24 cellular contexts compared by ENCODE assay signal in genomic region chr18:22817844-22818243, GRCh38.
DNase-seq lines count a peak whose midpoint lies in the region; ATAC-seq, FAIRE-seq and TF ChIP-seq lines count a peak whose summit lies in the region.
"Had no signal": no experiment of that assay in that cellular context is flagged by ENCODE, and none has a peak within 500 bp of the region (broad histone marks: within the 10 kb centered on the region; RNA-seq: fewer than 3 reads in every experiment).

No MANE protein-coding gene starts in this region.

- no peak overlapping the region for H2BK20ac ChIP-seq in IMR-90 (ENCODE audit: low read depth, low read length)

- H3K27me3 ChIP-seq in ACC112 (ENCODE audit: insufficient read depth, low read length) (no peaks in the 10 kb centered on the region), IMR-90 (ENCODE audit: control insufficient read depth, insufficient read depth, low read length) (no peaks in the 10 kb centered on the region), GM12878 (replicated peaks in 1 of 2; ENCODE audit: control insufficient read depth in 2 of 2, insufficient read depth in 2 of 2, low read length in 1 of 2) (no peaks in the 10 kb centered on the region), foreskin keratinocyte (no peaks in the 10 kb centered on the region)
- H3K27me3 ChIP-seq: Peyer's patch, SJCRH30, testis had no signal

- H4K5ac ChIP-seq in IMR-90 (ENCODE audit: low read depth, low read length), result no peak overlapping the region

- TF ChIP-seq POLR2A in IMR-90 (IDR thresholded peaks at IDR 0.05; ENCODE audit: low read depth, low read length) (no peak), GM12878 (IDR thresholded peaks at IDR 0.05; ENCODE audit: low read depth, low read length) (no peak)

- H3K23ac ChIP-seq in IMR-90 (ENCODE audit: low read depth, low read length), result no peak overlapping the region

- TF ChIP-seq CTCF in IMR-90 (conservative IDR thresholded peaks at IDR 0.05; ENCODE audit: low read depth, low read length) (no peak), GM12878 (IDR thresholded peaks at IDR 0.05 in 2 of 3, conservative IDR thresholded peaks at IDR 0.05 in 1 of 3; ENCODE audit: control insufficient read depth in 2 of 3, extremely low read depth in 1 of 3, insufficient read depth in 1 of 3, low read depth in 3 of 3, low read length in 3 of 3) (no peak), foreskin keratinocyte (conservative IDR thresholded peaks at IDR 0.05) (no peak), GM20000 (IDR thresholded peaks at IDR 0.05; ENCODE audit: extremely low read depth, missing control alignments) (no peak)

- H3K56ac ChIP-seq in IMR-90 (ENCODE audit: extremely low read depth, insufficient read depth, low read length), result no peak overlapping the region

- H2BK15ac ChIP-seq in IMR-90 (ENCODE audit: low read depth, low read length), result no peak overlapping the region

- no peak overlapping the region for H3K14ac ChIP-seq in IMR-90 (replicated peaks; ENCODE audit: low read depth, low read length)

- no peak overlapping the region for H2AK9ac ChIP-seq in IMR-90 (replicated peaks; ENCODE audit: low read depth, low read length, poor library complexity)

- no peaks in the 10 kb centered on the region for H3K9me1 ChIP-seq in IMR-90 (ENCODE audit: insufficient read depth, low read length)

- H3K36me3 ChIP-seq in ACC112 (ENCODE audit: insufficient read depth, low read length) (no peaks in the 10 kb centered on the region), IMR-90 (ENCODE audit: control insufficient read depth, insufficient read depth, low read length) (no peaks in the 10 kb centered on the region), GM12878 (ENCODE audit: control insufficient read depth in 2 of 2, insufficient read depth in 2 of 2, low read length in 1 of 2) (no peaks in the 10 kb centered on the region)
- H3K36me3 ChIP-seq: Peyer's patch, SJCRH30 had no signal

- FAIRE-seq in GM12878 (lab: Jason Lieb, UNC), result peak; percentile 57
- FAIRE-seq: G401.6, GM18507 had no signal

- H3K9ac ChIP-seq in IMR-90 (ENCODE audit: low read depth, low read length) (no peak overlapping the region), GM12878 (ENCODE audit: control insufficient read depth, insufficient read depth, low read length) (no peak overlapping the region)
- H3K9ac ChIP-seq: parathyroid adenoma had no signal

- H2AFZ ChIP-seq in ACC112 (ENCODE audit: low read length, unreplicated experiment) (peak overlapping the region; percentile 62), IMR-90 (replicated peaks; ENCODE audit: low read length, poor library complexity) (no peak overlapping the region), GM12878 (ENCODE audit: control insufficient read depth, low read depth, low read length) (no peak overlapping the region)
- H2AFZ ChIP-seq: parathyroid adenoma had no signal

- H3K79me2 ChIP-seq in ACC112 (ENCODE audit: control insufficient read depth, insufficient read depth, low read length, unreplicated experiment), result no peaks in the 10 kb centered on the region
- H3K79me2 ChIP-seq in GM12878 (ENCODE audit: control insufficient read depth, insufficient read depth, low read length), result no peaks in the 10 kb centered on the region
- H3K79me2 ChIP-seq: parathyroid adenoma had no signal

- SMC1A ChIA-PET in GM12878 (lab: Charles Lee; ENCODE audit: uncharacterized antibody, unreplicated experiment), result interaction anchor here (0.6 to 2.5 kb wide), 15 partner anchors 10 to 687 kb away, joined by 3 to 10 read pairs (median 3); no protein-coding TSS in a partner anchor

- in situ Hi-C loops in IMR-90 (cut with MboI; ENCODE audit: low sequenced_read_pairs), result loop anchor here (5.0 to 10.0 kb wide), 2 partner anchors 164 to 597 kb away; no protein-coding TSS in a partner anchor
- in situ Hi-C loops in GM12878 (cut with MboI), result loop anchor here (10.0 kb wide), 1 partner anchor 597 kb away; no protein-coding TSS in a partner anchor

- POLR2A ChIA-PET in IMR-90 (lab: Charles Lee; ENCODE audit: unreplicated experiment) (no interaction called here), GM12878 (lab: Charles Lee) (no interaction called here)

- ATAC-seq in IMR-90 (ENCODE audit: low read depth) (no peak), GM12878 (peak; percentile 42; the same call in 2 of the 3 replicates), foreskin keratinocyte (peak; percentile 41), HG03521 (IDR thresholded peaks at IDR 0.05; ENCODE audit: unreplicated experiment) (no peak)
- ATAC-seq: effector memory CD8-positive, alpha-beta T cell; natural killer cell treated with Interleukin-12 subunit alpha and Interleukin-12 subunit beta and Interleukin-15 and Interleukin-18, amount 100 ng/mL, for 72 hours; stimulated activated naive B cell treated with anti-CD40 and anti-IgM and Interleukin-4, amounts not matched to agents 10 μg/mL and 1 μg/mL and 100 μg/mL, for 72 hours had no signal

- peak; percentile 52 for DNase-seq in IMR-90
- DNase-seq in GM12878 (ENCODE audit: low read depth, low spot score), result no peak
- DNase-seq in foreskin keratinocyte, result no peak
- no peak for DNase-seq in activated CD4-positive, alpha-beta T cell treated with anti-CD3 and anti-CD28 coated beads, Interleukin-2, amount 50 U/mL, for 48 hours
- no peak for DNase-seq in GM20000 (ENCODE audit: low spot score)
- DNase-seq in NCI-H2227 (lab: John Stamatoyannopoulos, UW; ENCODE audit: unreplicated experiment), result no peak
- DNase-seq: activated CD4-positive, alpha-beta T cell treated with anti-CD3 and anti-CD28 coated beads, Interleukin-2, amount 10 ng/mL, durations not matched to agents 7 days and 5 days; anterior cingulate cortex; effector memory CD8-positive, alpha-beta T cell; H7; head of caudate nucleus; NCI-H2227 treated with DMSO at 0.1 percent for 48 hours; NK-92 treated with Interleukin-12 subunit alpha and Interleukin-12 subunit beta, amount 100 ng/mL, for 24 hours; Peyer's patch; SJCRH30; stimulated activated CD4-positive, alpha-beta T cell treated with anti-CD3 and anti-CD28 coated beads, Interleukin-1b, Interleukin-23, amount 100 ng/mL, for 48 hours; stimulated activated naive B cell treated with anti-CD40 and anti-IgM and Interleukin-4, amounts not matched to agents 10 μg/mL and 1 μg/mL and 100 μg/mL, for 72 hours; testis had no signal

- RAD21 ChIA-PET in GM12878 (lab: Charles Lee; ENCODE audit: unreplicated experiment), result interaction anchor here (0.7 to 7.5 kb wide), 8 partner anchors 8 to 203 kb away, joined by 3 to 38 read pairs (median 3); no protein-coding TSS in a partner anchor

- no peak overlapping the region for H4K8ac ChIP-seq in IMR-90 (ENCODE audit: low read depth in 2 of 2, low read length in 2 of 2)

- no peaks in the 10 kb centered on the region for H3K9me3 ChIP-seq in IMR-90 (ENCODE audit: control insufficient read depth, insufficient read depth, low read length)
- no peaks in the 10 kb centered on the region; the same call in 2 of the 3 replicates for H3K9me3 ChIP-seq in GM12878 (replicated peaks; ENCODE audit: control insufficient read depth, insufficient read depth, low read length)
- H3K9me3 ChIP-seq: Peyer's patch, SJCRH30, testis had no signal

- H2AK5ac ChIP-seq in IMR-90 (ENCODE audit: low read depth, low read length), result no peak overlapping the region

- H3K4me1 ChIP-seq in ACC112 (ENCODE audit: control insufficient read depth, insufficient read depth, low read length, unreplicated experiment) (peaks cover 39% of the 10 kb centered on the region), IMR-90 (ENCODE audit: control insufficient read depth, insufficient read depth, low read length) (no peaks in the 10 kb centered on the region), GM12878 (ENCODE audit: control insufficient read depth, insufficient read depth, low read length) (no peaks in the 10 kb centered on the region), foreskin keratinocyte (peaks cover 33% of the 10 kb centered on the region)
- H3K4me1 ChIP-seq: parathyroid adenoma, SJCRH30, testis had no signal

- H3K79me1 ChIP-seq in IMR-90 (ENCODE audit: low read depth in 1 of 2, low read length in 2 of 2), result no peaks in the 10 kb centered on the region

- CTCF ChIA-PET in IMR-90 (lab: Yijun Ruan, JAX), result interaction anchor here (1.3 kb wide), 1 partner anchor 29 kb away, joined by 3 read pairs; no protein-coding TSS in a partner anchor
- CTCF ChIA-PET in GM12878 (lab: Yijun Ruan, JAX), result interaction anchor here (0.7 to 7.3 kb wide), 7 partner anchors 16 to 541 kb away, joined by 3 to 83 read pairs (median 6); no protein-coding TSS in a partner anchor

- H3K27ac ChIP-seq in ACC112 (ENCODE audit: low read depth, low read length) (no peak overlapping the region), IMR-90 (ENCODE audit: insufficient read depth, low read length) (no peak overlapping the region), GM12878 (ENCODE audit: control insufficient read depth, insufficient read depth) (no peak overlapping the region), foreskin keratinocyte (no peak overlapping the region)
- H3K27ac ChIP-seq: parathyroid adenoma, SJCRH30, testis had no signal

- BruUV-seq in IMR-90 (replicated peaks; lab: Mats Ljungman, UMichigan) (no TSS peak), GM12878 (replicated peaks; lab: Mats Ljungman, UMichigan) (no TSS peak)

- no peak overlapping the region for H2BK5ac ChIP-seq in IMR-90 (ENCODE audit: low read depth, low read length, poor library complexity, severe bottlenecking)

- no peak overlapping the region for H2BK120ac ChIP-seq in IMR-90 (ENCODE audit: low read depth, low read length)

- dilution Hi-C loops in IMR-90 (cut with HindIII; ENCODE audit: low sequenced_read_pairs, unreplicated experiment), result no loop called here

- no peak overlapping the region for H3K4ac ChIP-seq in IMR-90 (ENCODE audit: low read depth, low read length)

- H3K4me3 ChIP-seq in ACC112 (ENCODE audit: low read depth, low read length), result no peak overlapping the region
- H3K4me3 ChIP-seq in IMR-90 (ENCODE audit: insufficient read depth, low read depth, low read length), result no peak overlapping the region
- H3K4me3 ChIP-seq in GM12878, result no peak overlapping the region
- H3K4me3 ChIP-seq: Peyer's patch, SJCRH30, testis had no signal

- H4K20me1 ChIP-seq in IMR-90 (ENCODE audit: insufficient read depth, low read length) (no peaks in the 10 kb centered on the region), GM12878 (ENCODE audit: control insufficient read depth, insufficient read depth) (no peaks in the 10 kb centered on the region)

- no CpG with 5 or more reads among the region's 1 CpG for WGBS in IMR-90 (ENCODE audit: extremely low coverage in 2 of 2, insufficient read length in 1 of 2), 2 experiments
- 0% methylated on average over 1 of the region's 1 CpG for WGBS in GM12878 (ENCODE audit: insufficient coverage, insufficient replicate concordance, low lambda C conversion rate, missing lambda C conversion rate)

- no peak overlapping the region for H3K4me2 ChIP-seq in IMR-90 (ENCODE audit: low read depth, low read length)
- H3K4me2 ChIP-seq in GM12878 (ENCODE audit: control insufficient read depth, insufficient read depth), result no peak overlapping the region

- H4K91ac ChIP-seq in IMR-90 (ENCODE audit: insufficient read depth, low read depth, low read length), result no peak overlapping the region

- TF ChIP-seq RAD21 in IMR-90 (IDR thresholded peaks at IDR 0.05; ENCODE audit: low read length), result no peak
- no peak for TF ChIP-seq RAD21 in GM12878 (IDR thresholded peaks at IDR 0.05; ENCODE audit: insufficient read depth, low read depth, low read length)

- intact Hi-C loops in IMR-90 (cut with micrococcal nuclease), result loop anchor here (10.0 kb wide), 1 partner anchor 597 kb away; no protein-coding TSS in a partner anchor
- intact Hi-C loops in GM12878 (cut with micrococcal nuclease; ENCODE audit: unreplicated experiment), result no loop called here

- TF ChIP-seq EP300 in GM12878 (IDR thresholded peaks at IDR 0.05; ENCODE audit: borderline replicate concordance in 1 of 2, control insufficient read depth in 1 of 2, low read depth in 2 of 2, low read length in 2 of 2), result no peak

- no peak overlapping the region for H3K18ac ChIP-seq in IMR-90 (ENCODE audit: low read depth, low read length)

Comparison
In these comparisons a context has a peak if more than half of its experiments do, and no peak if none do; other contexts are left out.
1. ATAC-seq: peak in GM12878 (single experiment) and foreskin keratinocyte (single experiment); none in IMR-90 (single experiment) and HG03521 (single experiment).